Comparison of ENCODE assay signal across 21 cellular contexts in the genomic region with DNA sequence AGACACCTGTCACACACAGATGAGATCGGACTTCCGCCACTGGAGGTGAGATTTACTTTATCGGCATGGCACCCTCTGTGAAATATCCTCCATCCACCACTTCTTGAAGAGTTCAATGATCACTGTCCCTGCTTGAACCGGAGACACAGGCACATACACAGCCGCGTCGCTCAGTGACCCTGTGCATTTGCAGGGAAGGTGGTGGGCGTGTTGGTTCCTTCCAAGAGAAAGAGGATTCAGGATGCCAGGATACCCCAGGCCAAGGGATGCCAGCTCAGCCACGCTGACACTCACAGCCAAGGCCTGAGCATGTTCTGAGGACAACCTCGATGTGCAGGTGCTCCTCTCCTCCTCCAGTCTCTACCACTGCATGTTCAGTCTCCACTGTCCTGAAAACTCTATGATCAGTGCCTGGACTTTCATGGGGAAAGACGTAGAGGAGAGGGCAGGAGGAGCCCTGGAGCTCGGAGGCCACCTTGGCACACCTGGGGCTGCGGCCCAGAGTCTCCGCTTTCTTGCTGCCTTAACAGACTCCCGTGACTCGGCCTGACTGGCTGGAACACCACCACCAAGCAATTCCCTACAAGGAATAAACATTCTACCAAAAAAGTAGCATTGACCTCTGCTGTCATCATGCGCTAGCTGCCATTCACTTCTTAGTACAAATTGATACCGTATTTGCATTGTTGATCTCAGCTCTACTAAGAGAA.
DNase-seq lines count a peak whose midpoint lies in the region; TF ChIP-seq lines count a peak whose summit lies in the region.
"Had no signal": no experiment of that assay in that cellular context is flagged by ENCODE, and none has a peak within 500 bp of the region (broad histone marks: within the 10 kb centered on the region; RNA-seq: fewer than 3 reads in every experiment).

No MANE protein-coding gene starts in this region.

- H3K36me3 ChIP-seq in BLaER1: peaks cover 32% of the 10 kb centered on the region

- peaks cover 20% of the 10 kb centered on the region for H3K27me3 Mint-ChIP-seq in endothelial cell (ENCODE audit: unreplicated experiment)
- H3K27me3 Mint-ChIP-seq in osteocyte (ENCODE audit: unreplicated experiment): no peaks in the 10 kb centered on the region

- peaks cover 17% of the 10 kb centered on the region for H3K36me3 Mint-ChIP-seq in endothelial cell (ENCODE audit: low read depth, unreplicated experiment)
- no peaks in the 10 kb centered on the region for H3K36me3 Mint-ChIP-seq in osteocyte (ENCODE audit: unreplicated experiment)

- H3K9ac ChIP-seq in BLaER1: no peak overlapping the region; the same call in 1 of the 2 replicates

- DNase-seq in activated CD8-positive, alpha-beta memory T cell treated with anti-CD3 and anti-CD28 coated beads for 24 hours: peak; percentile 11
- DNase-seq in activated CD8-positive, alpha-beta memory T cell treated with anti-CD3 and anti-CD28 coated beads, Interleukin-2, amount 50 U/mL, for 4 hours: no peak
- no peak for DNase-seq in endothelial cell (ENCODE audit: low spot score)
- peak; percentile 60 for DNase-seq in osteocyte (ENCODE audit: extremely low spot score, unreplicated experiment)
- DNase-seq in NCI-H2171 (lab: John Stamatoyannopoulos, UW): no peak
- DNase-seq in DMS79 (lab: John Stamatoyannopoulos, UW): no peak
- DNase-seq in NCI-H1048 (lab: John Stamatoyannopoulos, UW): no peak
- DNase-seq: 8988T, DMS53, EL, H7, HFFc6, Kasumi-1, NCI-H1417, NCI-H187, NCI-H446 treated with DMSO at 0.1 percent for 48 hours, NCI-H526 treated with DMSO at 0.1 percent for 48 hours, OCI-M1, Right ventricle myocardium superior had no signal

- H4K20me1 ChIP-seq in BLaER1: no peaks in the 10 kb centered on the region

- H3K4me1 ChIP-seq in BLaER1: peaks cover 66% of the 10 kb centered on the region

- no peak overlapping the region for H3K4me3 ChIP-seq in BLaER1

- H3K27ac Mint-ChIP-seq in endothelial cell (ENCODE audit: unreplicated experiment) (no peak overlapping the region), osteocyte (ENCODE audit: unreplicated experiment) (no peak overlapping the region)
- H3K27ac Mint-ChIP-seq: HFFc6 had no signal

- H3K27me3 ChIP-seq in BLaER1: no peaks in the 10 kb centered on the region

- peak overlapping the region; percentile 5; the same call in 1 of the 2 replicates for H3K4me2 ChIP-seq in BLaER1

- H3K4me1 Mint-ChIP-seq in endothelial cell (ENCODE audit: unreplicated experiment) (no peaks in the 10 kb centered on the region), osteocyte (ENCODE audit: unreplicated experiment) (no peaks in the 10 kb centered on the region)

- TF ChIP-seq CTCF in endothelial cell (IDR thresholded peaks at IDR 0.05; ENCODE audit: unreplicated experiment) (no peak), osteocyte (IDR thresholded peaks at IDR 0.05) (no peak)

- H3K9me3 Mint-ChIP-seq in endothelial cell (ENCODE audit: unreplicated experiment): peaks cover 58% of the 10 kb centered on the region
- H3K9me3 Mint-ChIP-seq in osteocyte (ENCODE audit: unreplicated experiment): peaks cover 37% of the 10 kb centered on the region

- peak overlapping the region; percentile 58 for H3K27ac ChIP-seq in BLaER1
- H3K27ac ChIP-seq: C4-2B had no signal

- H3K9me3 ChIP-seq in BLaER1: peaks cover 29% of the 10 kb centered on the region

- H3K4me3 Mint-ChIP-seq in endothelial cell (ENCODE audit: unreplicated experiment): peak overlapping the region; percentile 20
- H3K4me3 Mint-ChIP-seq in osteocyte (ENCODE audit: unreplicated experiment): no peak overlapping the region
- H3K4me3 Mint-ChIP-seq: HFFc6 had no signal

Comparison
In these comparisons a context has a peak if more than half of its experiments do, and no peak if none do; other contexts are left out.
1. DNase-seq: peak in activated CD8-positive, alpha-beta memory T cell treated with anti-CD3 and anti-CD28 coated beads for 24 hours (single experiment) and osteocyte (single experiment); none in activated CD8-positive, alpha-beta memory T cell treated with anti-CD3 and anti-CD28 coated beads, Interleukin-2, amount 50 U/mL, for 4 hours (single experiment), endothelial cell (single experiment), NCI-H2171 (single experiment), DMS79 (single experiment) and NCI-H1048 (single experiment).